ENCODE assay signal across 24 cellular contexts in genomic region chr17:29607557-29608195, GRCh38. TPM values are rescaled to one million over a fixed set of nuclear protein-coding genes. Genes with fewer than 3 reads are reported as not detected.
DNase-seq lines count a peak whose midpoint lies in the region; ATAC-seq and TF ChIP-seq lines count a peak whose summit lies in the region.
"Had no signal": no experiment of that assay in that cellular context is flagged by ENCODE, and none has a peak within 500 bp of the region (broad histone marks: within the 10 kb centered on the region; RNA-seq: fewer than 3 reads in every experiment).

No MANE protein-coding gene starts in this region.

- intact Hi-C loops in right cardiac atrium (cut with DNase I) (no loop called here), Right ventricle myocardium superior (cut with DNase I) (no loop called here), CD14-positive monocyte (cut with micrococcal nuclease) (no loop called here), upper lobe of right lung (cut with DNase I) (no loop called here)

- peaks cover 5 to 8% (median 7%) of the 10 kb centered on the region in 3 donors for H3K27me3 Mint-ChIP-seq in CD14-positive monocyte (ENCODE audit: low read depth in 3 of 3)
- H3K27me3 Mint-ChIP-seq in activated CD8-positive, alpha-beta memory T cell treated with anti-CD3 and anti-CD28 coated beads, Interleukin-2, amount 10 ng/mL, durations not matched to agents 7 days and 5 days: no peaks in the 10 kb centered on the region
- H3K27me3 Mint-ChIP-seq: B cell; CD4-positive, CD25-positive, alpha-beta regulatory T cell had no signal

- H3K27ac Mint-ChIP-seq in CD14-positive monocyte: no peak overlapping the region
- no peak overlapping the region for H3K27ac Mint-ChIP-seq in activated CD8-positive, alpha-beta memory T cell treated with anti-CD3 and anti-CD28 coated beads, Interleukin-2, amount 10 ng/mL, durations not matched to agents 7 days and 5 days
- H3K27ac Mint-ChIP-seq: B cell; CD4-positive, CD25-positive, alpha-beta regulatory T cell had no signal

- no peak for TF ChIP-seq CTCF in CD14-positive monocyte (IDR thresholded peaks at IDR 0.05)
- no peak for TF ChIP-seq CTCF in RWPE2 (IDR thresholded peaks at IDR 0.05; ENCODE audit: poor library complexity, severe bottlenecking)
- TF ChIP-seq CTCF in upper lobe of right lung (IDR thresholded peaks at IDR 0.05): no peak

- 88% methylated on average over 29 of the region's 29 CpGs for WGBS in right cardiac atrium

- H3K36me3 ChIP-seq in RWPE2 (ENCODE audit: low read depth) (no peaks in the 10 kb centered on the region), upper lobe of right lung (no peaks in the 10 kb centered on the region)

- H3K9me3 Mint-ChIP-seq in CD14-positive monocyte: no peaks in the 10 kb centered on the region
- H3K9me3 Mint-ChIP-seq in activated CD8-positive, alpha-beta memory T cell treated with anti-CD3 and anti-CD28 coated beads, Interleukin-2, amount 10 ng/mL, durations not matched to agents 7 days and 5 days (ENCODE audit: low read depth): no peaks in the 10 kb centered on the region
- H3K9me3 Mint-ChIP-seq: CD4-positive, CD25-positive, alpha-beta regulatory T cell had no signal

- H3K4me3 ChIP-seq in right cardiac atrium (ENCODE audit: low read length): no peak overlapping the region
- no peak overlapping the region for H3K4me3 ChIP-seq in RWPE2 (ENCODE audit: severe bottlenecking)
- H3K4me3 ChIP-seq in upper lobe of right lung: no peak overlapping the region
- H3K4me3 ChIP-seq: A549, SK-N-MC had no signal

- H3K4me3 Mint-ChIP-seq in CD14-positive monocyte: no peak overlapping the region
- H3K4me3 Mint-ChIP-seq in activated CD8-positive, alpha-beta memory T cell treated with anti-CD3 and anti-CD28 coated beads, Interleukin-2, amount 10 ng/mL, durations not matched to agents 7 days and 5 days: no peak overlapping the region
- H3K4me3 Mint-ChIP-seq: B cell; CD4-positive, CD25-positive, alpha-beta regulatory T cell had no signal

- CTCF ChIA-PET in activated CD8-positive, alpha-beta memory T cell treated with anti-CD3 and anti-CD28 coated beads, Interleukin-2, amount 10 ng/mL, durations not matched to agents 7 days and 5 days (lab: Charles Lee): interaction anchor here (1.2 to 24.4 kb wide), 4 partner anchors 10 to 31 kb away, joined by 4 to 458 read pairs (median 7); partner anchors contain the start of genes ABHD15 and TP53I13

- peak in 2 of 3 donors; percentile 45 to 52 for DNase-seq in right cardiac atrium
- no peak for DNase-seq in Right ventricle myocardium superior
- peak; percentile 41 for DNase-seq in CD14-positive monocyte (ENCODE audit: low spot score)
- DNase-seq in RWPE2 (ENCODE audit: low spot score): peak; percentile 41
- no peak for DNase-seq in upper lobe of right lung
- no peak for DNase-seq in activated CD8-positive, alpha-beta memory T cell treated with anti-CD3 and anti-CD28 coated beads, Interleukin-2, amount 10 ng/mL, durations not matched to agents 7 days and 5 days
- DNase-seq in NCI-H1105 (lab: John Stamatoyannopoulos, UW): no peak
- DNase-seq: CD4-positive, CD25-positive, alpha-beta regulatory T cell; DMS153; DND-41; Kasumi-1; NCI-H1092 treated with DMSO at 0.1 percent for 48 hours; NCI-H146; NCI-H1930; NCI-H2107; NCI-H446; NCI-H524 treated with DMSO at 0.1 percent for 48 hours; NCI-H774; PC-3; SIG-M5 had no signal

- H3K9me3 ChIP-seq in right cardiac atrium (ENCODE audit: control insufficient read depth, low read length) (no peaks in the 10 kb centered on the region), RWPE2 (ENCODE audit: severe bottlenecking) (no peaks in the 10 kb centered on the region), upper lobe of right lung (no peaks in the 10 kb centered on the region)
- H3K9me3 ChIP-seq: A549 had no signal

- H3K4me1 Mint-ChIP-seq in CD14-positive monocyte: no peaks in the 10 kb centered on the region
- H3K4me1 Mint-ChIP-seq in activated CD8-positive, alpha-beta memory T cell treated with anti-CD3 and anti-CD28 coated beads, Interleukin-2, amount 10 ng/mL, durations not matched to agents 7 days and 5 days: no peaks in the 10 kb centered on the region

- H3K4me1 ChIP-seq in right cardiac atrium (ENCODE audit: control insufficient read depth, insufficient read depth, low read length): no peaks in the 10 kb centered on the region
- no peaks in the 10 kb centered on the region for H3K4me1 ChIP-seq in RWPE2 (ENCODE audit: insufficient read depth, poor library complexity, severe bottlenecking)
- H3K4me1 ChIP-seq in upper lobe of right lung: no peaks in the 10 kb centered on the region
- H3K4me1 ChIP-seq: A549 had no signal

- no peaks in the 10 kb centered on the region for H3K36me3 Mint-ChIP-seq in CD14-positive monocyte
- no peaks in the 10 kb centered on the region for H3K36me3 Mint-ChIP-seq in activated CD8-positive, alpha-beta memory T cell treated with anti-CD3 and anti-CD28 coated beads, Interleukin-2, amount 10 ng/mL, durations not matched to agents 7 days and 5 days
- H3K36me3 Mint-ChIP-seq: CD4-positive, CD25-positive, alpha-beta regulatory T cell had no signal

- ATAC-seq in right cardiac atrium (no peak), Right ventricle myocardium superior (ENCODE audit: poor library complexity) (no peak), RWPE2 (ENCODE audit: low read depth) (no peak), upper lobe of right lung (peak; percentile 8), GM19455 (IDR thresholded peaks at IDR 0.05; ENCODE audit: unreplicated experiment) (no peak)
- no peak for ATAC-seq in activated CD8-positive, alpha-beta memory T cell treated with anti-CD3 and anti-CD28 coated beads, Interleukin-2, amount 10 ng/mL, durations not matched to agents 7 days and 5 days
- ATAC-seq: A549, PC-3 had no signal

- H3K27me3 ChIP-seq in right cardiac atrium (ENCODE audit: control insufficient read depth, insufficient read depth) (no peaks in the 10 kb centered on the region), RWPE2 (ENCODE audit: insufficient read depth, poor library complexity, severe bottlenecking) (no peaks in the 10 kb centered on the region), upper lobe of right lung (no peaks in the 10 kb centered on the region)

- no peak overlapping the region for H3K27ac ChIP-seq in right cardiac atrium (ENCODE audit: low read length)
- H3K27ac ChIP-seq in RWPE2 (ENCODE audit: poor library complexity, severe bottlenecking): no peak overlapping the region
- no peak overlapping the region for H3K27ac ChIP-seq in upper lobe of right lung
- H3K27ac ChIP-seq: A549, SK-N-MC had no signal

RNA-seq across cellular contexts. Expression of gene ANKRD13B, which starts 14.7 kb away (rescaled TPM):
- 10 to 100 TPM in 1 of 4 donors, 1 to 10 TPM in 3; 5.4 to 11.0 (median 7.4) TPM for total RNA-seq in right cardiac atrium
- polyA plus RNA-seq in right cardiac atrium: 5.0 TPM
- 9.3 TPM for total RNA-seq in Right ventricle myocardium superior
- not detected for polyA plus RNA-seq in CD14-positive monocyte
- 6.8 TPM for total RNA-seq in upper lobe of right lung
- total RNA-seq in activated CD8-positive, alpha-beta memory T cell treated with anti-CD3 and anti-CD28 coated beads, Interleukin-2, amount 10 ng/mL, durations not matched to agents 7 days and 5 days: 10 to 100 TPM; 15.6 to 20.1 TPM

RNA-seq across cellular contexts. Expression of gene CORO6, which starts 15.0 kb away (rescaled TPM):
- total RNA-seq in right cardiac atrium (100 to 1,000 TPM in 3 of 4 donors, 10 to 100 TPM in 1; 93.5 to 148 (median 113) TPM), Right ventricle myocardium superior (83.6 TPM), upper lobe of right lung (7.7 TPM)
- polyA plus RNA-seq in right cardiac atrium (98.5 TPM), CD14-positive monocyte (not detected)
- total RNA-seq in activated CD8-positive, alpha-beta memory T cell treated with anti-CD3 and anti-CD28 coated beads, Interleukin-2, amount 10 ng/mL, durations not matched to agents 7 days and 5 days: 1 to 10 TPM; 2.7 to 7.0 TPM

RNA-seq across cellular contexts. Expression of gene GIT1, which starts 18.2 kb away (rescaled TPM):
- total RNA-seq in right cardiac atrium: 10 to 100 TPM; 31.4 to 37.8 (median 34.8) TPM
- polyA plus RNA-seq in right cardiac atrium: 25.5 TPM
- total RNA-seq in Right ventricle myocardium superior: 28.5 TPM
- 1 to 10 TPM; 3.1 to 4.4 TPM for polyA plus RNA-seq in CD14-positive monocyte
- total RNA-seq in upper lobe of right lung: 64.8 TPM
- total RNA-seq in activated CD8-positive, alpha-beta memory T cell treated with anti-CD3 and anti-CD28 coated beads, Interleukin-2, amount 10 ng/mL, durations not matched to agents 7 days and 5 days: 10 to 100 TPM; 69.5 to 79.5 TPM

RNA-seq across cellular contexts. Expression of gene TP53I13, which starts 39.2 kb away (rescaled TPM):
- total RNA-seq in right cardiac atrium: 10 to 100 TPM; 30.6 to 45.3 (median 38.3) TPM
- 53.0 TPM for polyA plus RNA-seq in right cardiac atrium
- 39.2 TPM for total RNA-seq in Right ventricle myocardium superior
- 10 to 100 TPM in 1 of 2 donors, 1 to 10 TPM in 1; 9.4 to 14.4 TPM for polyA plus RNA-seq in CD14-positive monocyte
- total RNA-seq in upper lobe of right lung: 51.9 TPM
- total RNA-seq in activated CD8-positive, alpha-beta memory T cell treated with anti-CD3 and anti-CD28 coated beads, Interleukin-2, amount 10 ng/mL, durations not matched to agents 7 days and 5 days: 100 to 1,000 TPM in 1 of 2 experiments, 10 to 100 TPM in 1; 97.0 to 131 TPM

RNA-seq across cellular contexts. Expression of gene ABHD15, which starts 40.8 kb away (rescaled TPM):
- 1 to 10 TPM; 6.6 to 7.5 (median 7.3) TPM for total RNA-seq in right cardiac atrium
- 5.2 TPM for polyA plus RNA-seq in right cardiac atrium
- total RNA-seq in Right ventricle myocardium superior: 7.0 TPM
- polyA plus RNA-seq in CD14-positive monocyte: 1 to 10 TPM; 3.1 to 3.6 TPM
- 10.9 TPM for total RNA-seq in upper lobe of right lung
- 10 to 100 TPM; 20.0 to 20.3 TPM for total RNA-seq in activated CD8-positive, alpha-beta memory T cell treated with anti-CD3 and anti-CD28 coated beads, Interleukin-2, amount 10 ng/mL, durations not matched to agents 7 days and 5 days

Comparison
In these comparisons a context has a peak if more than half of its experiments do, and no peak if none do; other contexts are left out.
1. DNase-seq: peak in right cardiac atrium (2 of 3), CD14-positive monocyte (single experiment) and RWPE2 (single experiment); none in Right ventricle myocardium superior (single experiment), upper lobe of right lung (single experiment), activated CD8-positive, alpha-beta memory T cell treated with anti-CD3 and anti-CD28 coated beads, Interleukin-2, amount 10 ng/mL, durations not matched to agents 7 days and 5 days (single experiment) and NCI-H1105 (single experiment).